12 cellular contexts compared by ENCODE assay signal in genomic region chr10:101310528-101311439, GRCh38. TPM values are rescaled to one million over a fixed set of nuclear protein-coding genes. Genes with fewer than 3 reads are reported as not detected.
DNase-seq lines count a peak whose midpoint lies in the region; ATAC-seq and TF ChIP-seq lines count a peak whose summit lies in the region.
"Had no signal": no experiment of that assay in that cellular context is flagged by ENCODE, and none has a peak within 500 bp of the region (broad histone marks: within the 10 kb centered on the region; RNA-seq: fewer than 3 reads in every experiment).

No MANE protein-coding gene starts in this region.

- no peaks in the 10 kb centered on the region for H3K36me3 ChIP-seq in body of pancreas (replicated peaks in 1 of 2; ENCODE audit: insufficient read depth in 1 of 2, low read depth in 2 of 2)
- H3K36me3 ChIP-seq: transverse colon had no signal

- no peak for DNase-seq in T-helper 1 cell
- peak; percentile 57 to 68 (median 62) for DNase-seq in body of pancreas
- no peak for DNase-seq in immature natural killer cell
- no peak for DNase-seq in activated CD4-positive, CD25-positive, alpha-beta regulatory T cell treated with anti-CD3 and anti-CD28 coated beads, Interleukin-2, amount 50 U/mL, for 72 hours
- DNase-seq in NCI-H69 (lab: John Stamatoyannopoulos, UW) = no peak
- DNase-seq in NCI-H1092 treated with DMSO at 0.1 percent for 48 hours (lab: John Stamatoyannopoulos, UW) = no peak
- DNase-seq: foreskin melanocyte, PC-3, transverse colon had no signal

- H3K4me3 Mint-ChIP-seq in T-helper 1 cell treated with Interleukin-12 subunit alpha and Interleukin-12 subunit beta and Interleukin-4 antibody, amounts not matched to agents 30 μg/mL and 1 μg/mL, for 36 hours = peak overlapping the region; percentile 15
- H3K4me3 Mint-ChIP-seq in immature natural killer cell = peak overlapping the region in 3 of 5 donors; percentile 27 to 70 (median 51)
- H3K4me3 Mint-ChIP-seq in stimulated activated memory B cell treated with anti-CD40 and anti-IgM and Interleukin-4, amounts not matched to agents 10 μg/mL and 1 μg/mL and 100 μg/mL, for 72 hours = peak overlapping the region; percentile 75

- TF ChIP-seq POLR2A in body of pancreas (IDR thresholded peaks at IDR 0.05) = peak in 1 of 3 donors; percentile 16

- no peak for TF ChIP-seq CTCF in body of pancreas (IDR thresholded peaks at IDR 0.05)

- peak overlapping the region in 1 of 2 donors; percentile 18 for H3K4me3 ChIP-seq in body of pancreas
- H3K4me3 ChIP-seq: transverse colon had no signal

- peak; percentile 85 for ATAC-seq in body of pancreas
- peak; percentile 6 for ATAC-seq in stimulated activated memory B cell treated with anti-CD40 and anti-IgM and Interleukin-4, amounts not matched to agents 10 μg/mL and 1 μg/mL and 100 μg/mL, for 72 hours
- ATAC-seq: HCT116, PC-3 had no signal

- no peaks in the 10 kb centered on the region for H3K9me3 ChIP-seq in body of pancreas
- H3K9me3 ChIP-seq: transverse colon had no signal

- peaks cover 47% of the 10 kb centered on the region for H3K27me3 Mint-ChIP-seq in T-helper 1 cell treated with Interleukin-12 subunit alpha and Interleukin-12 subunit beta and Interleukin-4 antibody, amounts not matched to agents 30 μg/mL and 1 μg/mL, for 36 hours (ENCODE audit: low read depth)
- peaks cover 22 to 45% (median 31%) of the 10 kb centered on the region in 3 donors for H3K27me3 Mint-ChIP-seq in immature natural killer cell (ENCODE audit: low read depth in 3 of 3)
- H3K27me3 Mint-ChIP-seq in stimulated activated memory B cell treated with anti-CD40 and anti-IgM and Interleukin-4, amounts not matched to agents 10 μg/mL and 1 μg/mL and 100 μg/mL, for 72 hours = peaks cover 93% of the 10 kb centered on the region

- H3K27me3 ChIP-seq in body of pancreas = no peaks in the 10 kb centered on the region

- H3K4me1 Mint-ChIP-seq in T-helper 1 cell treated with Interleukin-12 subunit alpha and Interleukin-12 subunit beta and Interleukin-4 antibody, amounts not matched to agents 30 μg/mL and 1 μg/mL, for 36 hours (ENCODE audit: low read depth) = peaks cover 6% of the 10 kb centered on the region
- peaks cover 2 to 6% of the 10 kb centered on the region in 2 donors for H3K4me1 Mint-ChIP-seq in immature natural killer cell
- peaks cover 10% of the 10 kb centered on the region for H3K4me1 Mint-ChIP-seq in stimulated activated memory B cell treated with anti-CD40 and anti-IgM and Interleukin-4, amounts not matched to agents 10 μg/mL and 1 μg/mL and 100 μg/mL, for 72 hours

- intact Hi-C loops in body of pancreas (cut with DNase I) = no loop called here

- H3K9me3 Mint-ChIP-seq in T-helper 1 cell treated with Interleukin-12 subunit alpha and Interleukin-12 subunit beta and Interleukin-4 antibody, amounts not matched to agents 30 μg/mL and 1 μg/mL, for 36 hours = no peaks in the 10 kb centered on the region
- peaks cover 0 to 2% (median 0%) of the 10 kb centered on the region in 6 donors for H3K9me3 Mint-ChIP-seq in immature natural killer cell
- H3K9me3 Mint-ChIP-seq in stimulated activated memory B cell treated with anti-CD40 and anti-IgM and Interleukin-4, amounts not matched to agents 10 μg/mL and 1 μg/mL and 100 μg/mL, for 72 hours = no peaks in the 10 kb centered on the region

- 15 to 24% methylated on average over 21 to 29 of the region's 29 CpGs for WGBS in body of pancreas, 2 donors

- H3K27ac ChIP-seq in body of pancreas = no peak overlapping the region
- H3K27ac ChIP-seq: transverse colon had no signal

- H3K4me1 ChIP-seq in body of pancreas = peaks cover 15% of the 10 kb centered on the region

- no peak overlapping the region for H3K27ac Mint-ChIP-seq in T-helper 1 cell treated with Interleukin-12 subunit alpha and Interleukin-12 subunit beta and Interleukin-4 antibody, amounts not matched to agents 30 μg/mL and 1 μg/mL, for 36 hours
- H3K27ac Mint-ChIP-seq in immature natural killer cell = no peak overlapping the region
- no peak overlapping the region for H3K27ac Mint-ChIP-seq in stimulated activated memory B cell treated with anti-CD40 and anti-IgM and Interleukin-4, amounts not matched to agents 10 μg/mL and 1 μg/mL and 100 μg/mL, for 72 hours

- H3K36me3 Mint-ChIP-seq in T-helper 1 cell treated with Interleukin-12 subunit alpha and Interleukin-12 subunit beta and Interleukin-4 antibody, amounts not matched to agents 30 μg/mL and 1 μg/mL, for 36 hours (ENCODE audit: low read depth) = peaks cover 2% of the 10 kb centered on the region
- H3K36me3 Mint-ChIP-seq in immature natural killer cell = no peaks in the 10 kb centered on the region
- no peaks in the 10 kb centered on the region for H3K36me3 Mint-ChIP-seq in stimulated activated memory B cell treated with anti-CD40 and anti-IgM and Interleukin-4, amounts not matched to agents 10 μg/mL and 1 μg/mL and 100 μg/mL, for 72 hours

RNA-seq across cellular contexts. Expression of gene BTRC, which starts 43.2 kb away (rescaled TPM):
- 1 to 10 TPM; 8.8 to 9.9 TPM for total RNA-seq in body of pancreas
- polyA plus RNA-seq in immature natural killer cell = 1 to 10 TPM; 3.7 to 9.0 (median 7.4) TPM

Comparison
In these comparisons a context has a peak if more than half of its experiments do, and no peak if none do; other contexts are left out.
1. H3K4me3 Mint-ChIP-seq: peak in every context shown above with its lines; median percentile 75 in stimulated activated memory B cell treated with anti-CD40 and anti-IgM and Interleukin-4, amounts not matched to agents 10 μg/mL and 1 μg/mL and 100 μg/mL, for 72 hours; 51 in immature natural killer cell; 15 in T-helper 1 cell treated with Interleukin-12 subunit alpha and Interleukin-12 subunit beta and Interleukin-4 antibody, amounts not matched to agents 30 μg/mL and 1 μg/mL, for 36 hours.
2. DNase-seq: peak in body of pancreas (4 of 4); none in T-helper 1 cell (0 of 5), immature natural killer cell (0 of 3), activated CD4-positive, CD25-positive, alpha-beta regulatory T cell treated with anti-CD3 and anti-CD28 coated beads, Interleukin-2, amount 50 U/mL, for 72 hours (single experiment), NCI-H69 (single experiment) and NCI-H1092 treated with DMSO at 0.1 percent for 48 hours (single experiment).